ENCODE assay signal across 8 cellular contexts in the genomic region with DNA sequence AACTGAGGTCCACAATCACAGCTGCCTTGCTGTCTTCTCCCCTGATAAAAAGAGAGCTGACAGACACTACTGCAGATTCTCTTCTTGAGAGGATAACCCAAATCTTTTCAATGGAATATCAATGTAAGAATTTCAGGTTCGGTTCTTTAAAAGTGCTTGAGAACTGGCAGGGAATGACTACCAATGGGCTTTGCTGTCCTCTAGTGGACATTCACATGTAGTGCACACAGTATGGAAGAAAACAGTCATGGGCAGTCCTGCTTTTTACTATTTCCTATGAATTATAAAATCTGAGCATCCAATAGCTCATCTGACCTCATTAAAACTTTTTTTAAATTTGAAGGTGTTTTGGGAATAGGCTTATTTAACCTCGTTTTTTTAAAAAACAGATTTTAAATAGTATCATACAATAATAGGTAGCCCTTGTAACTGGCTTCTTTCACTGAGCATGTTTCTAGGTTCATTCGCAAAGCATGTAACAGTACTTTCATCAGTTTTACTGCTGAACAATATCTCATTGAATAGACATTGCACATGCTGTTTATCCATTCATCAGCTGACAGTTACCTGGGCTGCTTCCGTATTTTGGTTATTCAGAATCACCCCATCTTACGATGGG. TPM values are rescaled to one million over a fixed set of nuclear protein-coding genes. Genes with fewer than 3 reads are reported as not detected.
DNase-seq lines count a peak whose midpoint lies in the region; ATAC-seq and TF ChIP-seq lines count a peak whose summit lies in the region.

No MANE protein-coding gene starts in this region.

- H3K4me3 Mint-ChIP-seq in immature natural killer cell: no peak overlapping the region
- no peak overlapping the region for H3K4me3 Mint-ChIP-seq in stimulated activated naive CD8-positive, alpha-beta T cell treated with anti-CD3 and anti-CD28 coated beads, Interleukin-15, amount 100 ng/mL, for 72 hours

- no peaks in the 10 kb centered on the region for H3K9me3 Mint-ChIP-seq in immature natural killer cell
- no peaks in the 10 kb centered on the region for H3K9me3 Mint-ChIP-seq in stimulated activated naive CD8-positive, alpha-beta T cell treated with anti-CD3 and anti-CD28 coated beads, Interleukin-15, amount 100 ng/mL, for 72 hours

- H3K36me3 Mint-ChIP-seq in immature natural killer cell: peaks cover 21 to 46% (median 36%) of the 10 kb centered on the region in 3 donors

- H3K27me3 Mint-ChIP-seq in immature natural killer cell (ENCODE audit: low read depth in 3 of 3): peaks cover 0 to 2% (median 0%) of the 10 kb centered on the region in 3 donors
- H3K27me3 Mint-ChIP-seq in stimulated activated naive CD8-positive, alpha-beta T cell treated with anti-CD3 and anti-CD28 coated beads, Interleukin-15, amount 100 ng/mL, for 72 hours: no peaks in the 10 kb centered on the region

- H3K27ac Mint-ChIP-seq in immature natural killer cell: peak overlapping the region in 1 of 6 donors; percentile 49
- no peak overlapping the region for H3K27ac Mint-ChIP-seq in stimulated activated naive CD8-positive, alpha-beta T cell treated with anti-CD3 and anti-CD28 coated beads, Interleukin-15, amount 100 ng/mL, for 72 hours

- DNase-seq in Ammon's horn (ENCODE audit: low spot score) (peak; percentile 86), GM13977 (ENCODE audit: low spot score) (peak; percentile 68), NCI-H2196 treated with DMSO at 0.1 percent for 48 hours (lab: John Stamatoyannopoulos, UW; ENCODE audit: unreplicated experiment) (peak; percentile 43), astrocyte of the hippocampus (ENCODE audit: low read depth, low spot score) (peak; percentile 73), immature natural killer cell (peak; percentile 37 to 53 (median 48)), UCSD-AML1 (lab: John Stamatoyannopoulos, UW; ENCODE audit: unreplicated experiment) (no peak)
- no peak for DNase-seq in stimulated activated naive CD8-positive, alpha-beta T cell treated with anti-CD3 and anti-CD28 coated beads, Interleukin-15, amount 100 ng/mL, for 72 hours

- ATAC-seq in stimulated activated naive CD8-positive, alpha-beta T cell treated with anti-CD3 and anti-CD28 coated beads, Interleukin-15, amount 100 ng/mL, for 72 hours: peak; percentile 46
- ATAC-seq in HG02970 (IDR thresholded peaks at IDR 0.05; ENCODE audit: low FRiP score, unreplicated experiment): no peak

- peaks cover 16 to 23% of the 10 kb centered on the region in 2 donors for H3K4me1 Mint-ChIP-seq in immature natural killer cell
- peaks cover 30% of the 10 kb centered on the region for H3K4me1 Mint-ChIP-seq in stimulated activated naive CD8-positive, alpha-beta T cell treated with anti-CD3 and anti-CD28 coated beads, Interleukin-15, amount 100 ng/mL, for 72 hours

- in situ Hi-C loops in GM13977 (cut with MboI; ENCODE audit: low pct_unique_long_range_greater_than_20kb, low sequenced_read_pairs, unreplicated experiment): no loop called here

- TF ChIP-seq CTCF in GM13977 (IDR thresholded peaks at IDR 0.05; ENCODE audit: extremely low read depth, insufficient read depth, missing control alignments): peak; percentile 87

RNA-seq across cellular contexts. Expression of a gene that starts 18.3 kb away (rescaled TPM):
- under 1 TPM in 1 of 3 donors, not detected in 2; 0.37 TPM for polyA plus RNA-seq in immature natural killer cell

Comparison
In these comparisons a context has a peak if more than half of its experiments do, and no peak if none do; other contexts are left out.
1. DNase-seq: peak in Ammon's horn (single experiment), GM13977 (single experiment), NCI-H2196 treated with DMSO at 0.1 percent for 48 hours (single experiment), astrocyte of the hippocampus (single experiment) and immature natural killer cell (3 of 3); none in stimulated activated naive CD8-positive, alpha-beta T cell treated with anti-CD3 and anti-CD28 coated beads, Interleukin-15, amount 100 ng/mL, for 72 hours (0 of 2) and UCSD-AML1 (single experiment).